18 cellular contexts compared by ENCODE assay signal in the genomic region with DNA sequence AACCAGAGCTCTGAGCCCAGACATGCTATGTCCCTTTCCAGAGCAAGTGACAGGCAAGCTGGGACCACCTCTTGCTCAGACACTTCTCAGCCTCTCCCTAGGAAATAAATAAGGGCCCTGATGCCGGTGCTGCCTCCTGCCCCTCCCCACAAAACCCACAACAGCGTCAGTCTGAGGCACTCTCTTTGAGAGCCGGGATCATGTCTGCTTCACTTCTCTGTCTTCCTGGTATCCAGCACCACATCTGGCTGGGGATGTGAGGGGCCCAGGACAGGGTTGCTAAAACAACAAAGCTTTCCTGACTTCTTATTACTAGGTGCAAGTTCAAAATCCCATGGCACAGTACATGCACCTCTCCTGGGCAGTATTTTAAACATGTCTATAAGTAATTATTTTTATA.
"Had no signal": no experiment of that assay in that cellular context is flagged by ENCODE, and none has a peak within 500 bp of the region (broad histone marks: within the 10 kb centered on the region; RNA-seq: fewer than 3 reads in every experiment).

No MANE protein-coding gene starts in this region.

- H3K27me3 Mint-ChIP-seq: central memory CD8-positive, alpha-beta T cell had no signal

- H3K27ac ChIP-seq: brain microvascular endothelial cell, foreskin keratinocyte, neural progenitor cell, right lobe of liver, uterus had no signal

- H3K9me3 Mint-ChIP-seq: activated naive CD4-positive, alpha-beta T cell treated with anti-CD3 and anti-CD28 coated beads for 36 hours; activated T-cell treated with anti-CD3 and anti-CD28 coated beads, Interleukin-2, amount 50 U/mL, for 4 hours; central memory CD8-positive, alpha-beta T cell; neural progenitor cell; stimulated activated effector memory CD8-positive, alpha-beta T cell treated with anti-CD3 and anti-CD28 coated beads, Interleukin-12 subunit alpha, Interleukin-12 subunit beta, amount 100 ng/mL, for 72 hours had no signal

- DNase-seq: activated CD4-positive, alpha-beta T cell treated with anti-CD3 and anti-CD28 coated beads, Interleukin-2, amount 50 U/mL, for 1 hour; activated CD4-positive, CD25-positive, alpha-beta regulatory T cell treated with anti-CD3 and anti-CD28 coated beads, Interleukin-2, amount 50 U/mL, for 72 hours; activated CD8-positive, alpha-beta memory T cell treated with anti-CD3 and anti-CD28 coated beads, Interleukin-2, amount 50 U/mL, for 4 hours; activated naive CD4-positive, alpha-beta T cell treated with anti-CD3 and anti-CD28 coated beads for 36 hours; activated T-cell treated with anti-CD3 and anti-CD28 coated beads, Interleukin-2, amount 50 U/mL, for 4 hours; aorta; brain microvascular endothelial cell; cortex of kidney; effector CD8-positive, alpha-beta T cell; foreskin keratinocyte; hippocampal formation; left colon; right lobe of liver; stimulated activated CD4-positive, alpha-beta T cell treated with anti-CD3 and anti-CD28 coated beads, Interleukin-4, amount 100 ng/mL, for 24 hours; uterus had no signal

- H3K27ac Mint-ChIP-seq: activated naive CD4-positive, alpha-beta T cell treated with anti-CD3 and anti-CD28 coated beads for 36 hours; neural progenitor cell; stimulated activated effector memory CD8-positive, alpha-beta T cell treated with anti-CD3 and anti-CD28 coated beads, Interleukin-12 subunit alpha, Interleukin-12 subunit beta, amount 100 ng/mL, for 72 hours had no signal

- H3K36me3 Mint-ChIP-seq: neural progenitor cell; stimulated activated effector memory CD8-positive, alpha-beta T cell treated with anti-CD3 and anti-CD28 coated beads, Interleukin-12 subunit alpha, Interleukin-12 subunit beta, amount 100 ng/mL, for 72 hours had no signal

- H3K4me3 Mint-ChIP-seq: activated naive CD4-positive, alpha-beta T cell treated with anti-CD3 and anti-CD28 coated beads for 36 hours; activated T-cell treated with anti-CD3 and anti-CD28 coated beads, Interleukin-2, amount 50 U/mL, for 4 hours; central memory CD8-positive, alpha-beta T cell; neural progenitor cell; stimulated activated effector memory CD8-positive, alpha-beta T cell treated with anti-CD3 and anti-CD28 coated beads, Interleukin-12 subunit alpha, Interleukin-12 subunit beta, amount 100 ng/mL, for 72 hours had no signal

- ATAC-seq: activated T-cell treated with anti-CD3 and anti-CD28 coated beads, Interleukin-2, amount 50 U/mL, for 4 hours; foreskin keratinocyte; left colon; right lobe of liver; stimulated activated effector memory CD8-positive, alpha-beta T cell treated with anti-CD3 and anti-CD28 coated beads, Interleukin-12 subunit alpha, Interleukin-12 subunit beta, amount 100 ng/mL, for 72 hours had no signal

- H3K4me1 Mint-ChIP-seq: central memory CD8-positive, alpha-beta T cell; stimulated activated effector memory CD8-positive, alpha-beta T cell treated with anti-CD3 and anti-CD28 coated beads, Interleukin-12 subunit alpha, Interleukin-12 subunit beta, amount 100 ng/mL, for 72 hours had no signal
